10 cellular contexts compared by ENCODE assay signal in genomic region chr1:2277741-2278488, GRCh38. TPM values are rescaled to one million over a fixed set of nuclear protein-coding genes. Genes with fewer than 3 reads are reported as not detected.
A peak's percentile ranks its signal among the peaks of the same experiment; 100 is the strongest.
DNase-seq lines count a peak whose midpoint lies in the region; ATAC-seq and TF ChIP-seq lines count a peak whose summit lies in the region.
"Had no signal": no experiment of that assay in that cellular context is flagged by ENCODE, and none has a peak within 500 bp of the region (broad histone marks: within the 10 kb centered on the region; RNA-seq: fewer than 3 reads in every experiment).

No MANE protein-coding gene starts in this region.

- TF ChIP-seq POLR2A in vagina (IDR thresholded peaks at IDR 0.05), result no peak

- peak; percentile 62 for DNase-seq in Right ventricle myocardium inferior (ENCODE audit: missing footprints)
- DNase-seq in cardiac septum (ENCODE audit: low spot score), result no peak
- no peak for DNase-seq in foreskin keratinocyte
- DNase-seq in natural killer cell, result no peak
- DNase-seq in vagina (ENCODE audit: extremely low spot score in 2 of 2), result no peak
- DNase-seq in NCI-H774 (lab: John Stamatoyannopoulos, UW), result no peak
- DNase-seq: stimulated activated CD4-positive, alpha-beta T cell treated with anti-CD3 and anti-CD28 coated beads, Interleukin-4, amount 100 ng/mL, for 24 hours had no signal

- no peak overlapping the region for H3K27ac ChIP-seq in foreskin keratinocyte
- H3K27ac ChIP-seq in vagina, result peak overlapping the region; percentile 73

- peak overlapping the region; percentile 9 to 57 for H3K27ac Mint-ChIP-seq in natural killer cell

- H3K36me3 ChIP-seq in vagina, result no peaks in the 10 kb centered on the region

- no peaks in the 10 kb centered on the region for H3K36me3 Mint-ChIP-seq in natural killer cell

- no peak overlapping the region for H3K4me3 ChIP-seq in vagina
- H3K4me3 ChIP-seq: SJSA1 had no signal

- H3K4me1 ChIP-seq in foreskin keratinocyte (no peaks in the 10 kb centered on the region), vagina (peaks cover 77% of the 10 kb centered on the region)

- no peak overlapping the region for H3K4me3 Mint-ChIP-seq in natural killer cell

- H3K27me3 ChIP-seq in foreskin keratinocyte, result no peaks in the 10 kb centered on the region
- no peaks in the 10 kb centered on the region for H3K27me3 ChIP-seq in vagina
- H3K27me3 ChIP-seq: SJSA1 had no signal

- no peak for TF ChIP-seq CTCF in foreskin keratinocyte (conservative IDR thresholded peaks at IDR 0.05)
- no peak for TF ChIP-seq CTCF in natural killer cell (IDR thresholded peaks at IDR 0.05)
- TF ChIP-seq CTCF in vagina (IDR thresholded peaks at IDR 0.05), result no peak

- intact Hi-C loops in Right ventricle myocardium inferior (cut with DNase I) (no loop called here), cardiac septum (cut with DNase I) (loop anchor here (5.0 kb wide), 1 partner anchor 66 kb away; no protein-coding TSS in a partner anchor), natural killer cell (cut with micrococcal nuclease) (no loop called here), vagina (cut with DNase I) (no loop called here)

- H3K4me1 Mint-ChIP-seq in natural killer cell, result peaks cover 16 to 33% of the 10 kb centered on the region in 2 donors

- H3K9me3 Mint-ChIP-seq in natural killer cell, result no peaks in the 10 kb centered on the region

- no peaks in the 10 kb centered on the region for H3K27me3 Mint-ChIP-seq in natural killer cell (ENCODE audit: low read depth in 2 of 2)

- ATAC-seq in Right ventricle myocardium inferior, result peak; percentile 38
- peak; percentile 23 for ATAC-seq in foreskin keratinocyte
- ATAC-seq in natural killer cell, result peak in 2 of 3 donors; percentile 7 to 19
- no peak for ATAC-seq in HG03354 (IDR thresholded peaks at IDR 0.05; ENCODE audit: poor library complexity, severe bottlenecking, unreplicated experiment)
- no peak for ATAC-seq in GM19328 (IDR thresholded peaks at IDR 0.05; ENCODE audit: unreplicated experiment)

- no peaks in the 10 kb centered on the region for H3K9me3 ChIP-seq in vagina
- H3K9me3 ChIP-seq: SJSA1 had no signal

RNA-seq across cellular contexts. Expression of gene SKI, which starts 49.8 kb away (rescaled TPM):
- total RNA-seq in Right ventricle myocardium inferior, result 38.5 TPM
- 39.9 TPM for total RNA-seq in cardiac septum
- total RNA-seq in foreskin keratinocyte, result 23.8 and 24.6 TPM in 2 replicates
- polyA plus RNA-seq in foreskin keratinocyte, result 9.3 and 10.7 TPM in 2 replicates
- total RNA-seq in natural killer cell, result 100 to 1,000 TPM in 2 of 3 donors, 10 to 100 TPM in 1; 96.9 to 145 (median 140) TPM
- 53.8 TPM for total RNA-seq in vagina

Comparison
In these comparisons a context has a peak if more than half of its experiments do, and no peak if none do; other contexts are left out.
1. ATAC-seq: peak in Right ventricle myocardium inferior (single experiment), foreskin keratinocyte (single experiment) and natural killer cell (2 of 3); none in HG03354 (single experiment) and GM19328 (single experiment).